14 cellular contexts compared by ENCODE assay signal in the genomic region with DNA sequence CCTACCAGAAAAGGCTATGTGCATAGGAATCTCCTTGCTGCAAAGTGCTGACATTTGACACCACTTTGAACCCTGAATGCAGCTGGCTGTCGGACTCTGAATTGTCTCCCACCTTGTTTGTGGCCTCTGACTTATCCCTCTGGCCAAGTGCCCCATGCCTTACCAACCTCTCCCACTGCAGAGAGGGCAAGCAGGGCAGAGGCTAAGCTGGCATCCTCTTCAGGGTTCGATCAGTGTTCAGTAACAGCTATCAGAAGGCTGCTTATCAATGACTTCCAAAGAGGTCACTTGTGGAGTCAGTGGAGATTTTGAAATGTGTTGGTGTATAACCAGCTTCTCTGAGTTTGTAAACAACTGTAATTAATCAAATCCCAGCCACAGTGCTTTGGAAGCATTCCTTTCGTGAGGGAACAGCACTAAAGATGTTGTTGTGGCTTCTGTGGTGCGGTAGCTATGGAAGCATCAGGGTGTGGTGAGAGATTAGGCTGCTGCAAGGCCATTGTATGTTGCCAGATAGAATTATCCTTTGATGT. TPM values are rescaled to one million over a fixed set of nuclear protein-coding genes. Genes with fewer than 3 reads are reported as not detected.
DNase-seq lines count a peak whose midpoint lies in the region; ATAC-seq and TF ChIP-seq lines count a peak whose summit lies in the region.
"Had no signal": no experiment of that assay in that cellular context is flagged by ENCODE, and none has a peak within 500 bp of the region (broad histone marks: within the 10 kb centered on the region; RNA-seq: fewer than 3 reads in every experiment).

No MANE protein-coding gene starts in this region.

- 88 to 95% methylated on average over 4 of the region's 4 CpGs for WGBS in aorta, 2 donors

- H3K27me3 ChIP-seq in aorta (ENCODE audit: control insufficient read depth in 1 of 2, insufficient read depth in 2 of 2, low read length in 1 of 2) (no peaks in the 10 kb centered on the region), ascending aorta (no peaks in the 10 kb centered on the region)

- H3K27ac ChIP-seq in aorta (ENCODE audit: low read depth in 1 of 2, low read length in 2 of 2) (no peak overlapping the region), ascending aorta (no peak overlapping the region)

- TF ChIP-seq CTCF in astrocyte of the spinal cord (IDR thresholded peaks at IDR 0.05; ENCODE audit: low read depth, low read length) (no peak), ascending aorta (IDR thresholded peaks at IDR 0.05) (no peak)

- no peak overlapping the region for H3K4me3 ChIP-seq in astrocyte of the spinal cord (ENCODE audit: low read depth, low read length)
- no peak overlapping the region for H3K4me3 ChIP-seq in aorta (ENCODE audit: low read length in 2 of 2)
- no peak overlapping the region for H3K4me3 ChIP-seq in ascending aorta

- intact Hi-C loops in Right ventricle myocardium superior (cut with DNase I) (no loop called here), cardiac septum (cut with DNase I) (no loop called here), aorta (cut with DNase I) (no loop called here), posterior cingulate gyrus (cut with DNase I) (no loop called here), ascending aorta (cut with DNase I) (no loop called here)

- no peak for DNase-seq in Right ventricle myocardium superior
- no peak for DNase-seq in cardiac septum (ENCODE audit: low spot score)
- DNase-seq in astrocyte of the spinal cord (ENCODE audit: low read depth, low spot score): peak; percentile 58
- peak; percentile 22 for DNase-seq in iPS-NIHi11 (ENCODE audit: low spot score)
- no peak for DNase-seq in aorta
- DNase-seq in posterior cingulate gyrus: no peak
- DNase-seq in ascending aorta (ENCODE audit: low spot score in 2 of 2): no peak
- DNase-seq: activated CD4-positive, alpha-beta T cell treated with anti-CD3 and anti-CD28 coated beads, Interleukin-2, amount 10 ng/mL, durations not matched to agents 24 days and 14 days; activated T-cell treated with anti-CD3 and anti-CD28 coated beads, Interleukin-2, amount 50 U/mL, for 72 hours; amygdala; left colon; NCI-H2227 treated with DMSO at 0.1 percent for 48 hours; occipital lobe had no signal

- H3K36me3 ChIP-seq in aorta (ENCODE audit: control insufficient read depth in 1 of 2, insufficient read depth in 2 of 2, low read length in 1 of 2): no peaks in the 10 kb centered on the region
- H3K36me3 ChIP-seq in ascending aorta: no peaks in the 10 kb centered on the region

- in situ Hi-C loops in astrocyte of the spinal cord (cut with HindIII; ENCODE audit: low sequenced_read_pairs): no loop called here

- H3K4me1 ChIP-seq in aorta (ENCODE audit: control insufficient read depth in 1 of 2, insufficient read depth in 2 of 2, low read length in 2 of 2) (no peaks in the 10 kb centered on the region), ascending aorta (no peaks in the 10 kb centered on the region)

- H3K9me3 ChIP-seq in aorta (ENCODE audit: control insufficient read depth, low read length) (no peaks in the 10 kb centered on the region), ascending aorta (no peaks in the 10 kb centered on the region)

- peak; percentile 85 for ATAC-seq in Right ventricle myocardium superior (ENCODE audit: poor library complexity)
- ATAC-seq in aorta (ENCODE audit: low FRiP score): peak; percentile 41
- no peak for ATAC-seq in HG02870 (IDR thresholded peaks at IDR 0.05; ENCODE audit: unreplicated experiment)
- ATAC-seq: activated T-cell treated with anti-CD3 and anti-CD28 coated beads, Interleukin-2, amount 50 U/mL, for 72 hours; left colon had no signal

RNA-seq across cellular contexts. Expression of a gene that starts 22.6 kb away (rescaled TPM):
- total RNA-seq in Right ventricle myocardium superior (8.8 TPM), cardiac septum (6.9 TPM), aorta (10 to 100 TPM in 1 of 2 donors, 1 to 10 TPM in 1; 7.8 to 28.5 TPM), ascending aorta (33.1 TPM)
- 10 to 100 TPM in 1 of 2 donors, 1 to 10 TPM in 1; 9.1 to 16.6 TPM for polyA plus RNA-seq in aorta
- total RNA-seq: activated CD4-positive, alpha-beta T cell treated with anti-CD3 and anti-CD28 coated beads, Interleukin-2, amount 10 ng/mL, durations not matched to agents 24 days and 14 days had no signal

Comparison
In these comparisons a context has a peak if more than half of its experiments do, and no peak if none do; other contexts are left out.
1. DNase-seq: peak in astrocyte of the spinal cord (single experiment) and iPS-NIHi11 (single experiment); none in Right ventricle myocardium superior (single experiment), cardiac septum (single experiment), aorta (0 of 2), posterior cingulate gyrus (0 of 10) and ascending aorta (0 of 2).